26 cellular contexts compared by ENCODE assay signal in genomic region chr5:159619826-159620225, GRCh38.
DNase-seq lines count a peak whose midpoint lies in the region; ATAC-seq lines count a peak whose summit lies in the region.
"Had no signal": no experiment of that assay in that cellular context is flagged by ENCODE, and none has a peak within 500 bp of the region (broad histone marks: within the 10 kb centered on the region; RNA-seq: fewer than 3 reads in every experiment).

No MANE protein-coding gene starts in this region.

- H2BK5ac ChIP-seq in neuronal stem cell (ENCODE audit: low read length): no peak overlapping the region

- no peaks in the 10 kb centered on the region for H3K27me3 ChIP-seq in neuronal stem cell (ENCODE audit: control insufficient read depth in 3 of 3, insufficient read depth in 3 of 3, low read depth in 1 of 3, low read length in 3 of 3)
- H3K27me3 ChIP-seq: heart left ventricle, neutrophil, sigmoid colon had no signal

- no peak overlapping the region for H2BK15ac ChIP-seq in neuronal stem cell (ENCODE audit: low read length)

- H2BK12ac ChIP-seq in neuronal stem cell (ENCODE audit: low read length): no peak overlapping the region

- DNase-seq in ELF-1 (ENCODE audit: low read depth, low spot score) (peak; percentile 30), NCI-H82 treated with DMSO at 0.1 percent for 48 hours (lab: John Stamatoyannopoulos, UW; ENCODE audit: unreplicated experiment) (peak; percentile 87), fibroblast of peridontal ligament (ENCODE audit: extremely low read depth) (peak; percentile 19), neuronal stem cell (ENCODE audit: low spot score) (no peak), HT-29 (ENCODE audit: low spot score) (no peak), epidermal melanocyte (ENCODE audit: insufficient read length, low spot score) (no peak), NCI-H2081 (lab: John Stamatoyannopoulos, UW) (no peak)
- DNase-seq: activated CD4-positive, alpha-beta T cell treated with anti-CD3 and anti-CD28 coated beads, Interleukin-2, amount 10 ng/mL, durations not matched to agents 24 days and 14 days; activated naive CD8-positive, alpha-beta T cell treated with anti-CD3 and anti-CD28 coated beads, Interleukin-2, amount 50 U/mL, for 24 hours; activated T-cell treated with anti-CD3 and anti-CD28 coated beads, Interleukin-2, amount 50 U/mL, for 24 hours; EL; GOT3; heart left ventricle; IMR-90; NCI-H1048; NCI-H187 treated with DMSO at 0.1 percent for 48 hours; NCI-H345; NK-92 treated with Interleukin-12 subunit alpha and Interleukin-12 subunit beta, amount 100 ng/mL, for 24 hours; PC-9; psoas muscle; sigmoid colon; stimulated activated naive CD4-positive, alpha-beta T cell had no signal

- H4K91ac ChIP-seq in neuronal stem cell (ENCODE audit: low read depth, low read length, poor library complexity): no peak overlapping the region

- no peak overlapping the region for H3K9ac ChIP-seq in neuronal stem cell (ENCODE audit: low read depth, low read length, poor library complexity)

- H3K27ac ChIP-seq in neuronal stem cell (replicated peaks; ENCODE audit: low read length): no peak overlapping the region
- H3K27ac ChIP-seq: neutrophil, PC-9, psoas muscle, sigmoid colon, VCaP had no signal

- H3K23ac ChIP-seq in neuronal stem cell (ENCODE audit: low read depth, low read length, poor library complexity): no peak overlapping the region

- H3K36me3 ChIP-seq in neuronal stem cell (replicated peaks in 1 of 2; ENCODE audit: control insufficient read depth in 2 of 2, insufficient read depth in 2 of 2, low read length in 2 of 2): no peaks in the 10 kb centered on the region
- H3K36me3 ChIP-seq: heart left ventricle, neutrophil, sigmoid colon had no signal

- H3K9me3 ChIP-seq in neuronal stem cell (replicated peaks in 1 of 2; ENCODE audit: control insufficient read depth in 2 of 2, insufficient read depth in 1 of 2, low read depth in 1 of 2, low read length in 2 of 2): no peaks in the 10 kb centered on the region
- H3K9me3 ChIP-seq: neutrophil, psoas muscle, sigmoid colon had no signal

- H3K4ac ChIP-seq in neuronal stem cell (ENCODE audit: low read length): no peak overlapping the region

- no peaks in the 10 kb centered on the region for H3K4me1 ChIP-seq in neuronal stem cell (ENCODE audit: control insufficient read depth in 2 of 2, insufficient read depth in 1 of 2, low read depth in 1 of 2, low read length in 2 of 2)
- H3K4me1 ChIP-seq: psoas muscle, sigmoid colon had no signal

- no peaks in the 10 kb centered on the region for H3K79me1 ChIP-seq in neuronal stem cell (ENCODE audit: low read depth, low read length)

- peak overlapping the region; percentile 52 for H3K18ac ChIP-seq in neuronal stem cell (ENCODE audit: low read length)

- no peak overlapping the region for H3K14ac ChIP-seq in neuronal stem cell (ENCODE audit: low read length)

- no peak overlapping the region for H4K8ac ChIP-seq in neuronal stem cell (ENCODE audit: low read depth, low read length)

- no peak overlapping the region for H2AK5ac ChIP-seq in neuronal stem cell (ENCODE audit: low read depth, low read length)

- H2AFZ ChIP-seq in neuronal stem cell (ENCODE audit: low read length): no peak overlapping the region
- H2AFZ ChIP-seq: PC-9 had no signal

- H2BK120ac ChIP-seq in neuronal stem cell (ENCODE audit: low read depth, low read length): no peak overlapping the region

- no peak overlapping the region for H3K4me2 ChIP-seq in neuronal stem cell (ENCODE audit: insufficient read depth, low read length, poor library complexity, severe bottlenecking)
- H3K4me2 ChIP-seq: PC-9 had no signal

- no peak for ATAC-seq in HG02970 (IDR thresholded peaks at IDR 0.05; ENCODE audit: low FRiP score, unreplicated experiment)
- ATAC-seq: activated naive CD8-positive, alpha-beta T cell treated with anti-CD3 and anti-CD28 coated beads, Interleukin-2, amount 50 U/mL, for 24 hours; heart left ventricle; psoas muscle; Right ventricle myocardium inferior had no signal

- no CpG with 5 or more reads among the region's 4 CpGs for WGBS in neuronal stem cell (ENCODE audit: extremely low coverage in 2 of 2, insufficient read length in 2 of 2, insufficient replicate concordance in 1 of 2), 2 donors

- H3K4me3 ChIP-seq in neuronal stem cell (ENCODE audit: low read length in 2 of 2): no peak overlapping the region
- H3K4me3 ChIP-seq: heart left ventricle, PC-9, psoas muscle, sigmoid colon had no signal

Comparison
In these comparisons a context has a peak if more than half of its experiments do, and no peak if none do; other contexts are left out.
1. DNase-seq: peak in ELF-1 (single experiment), NCI-H82 treated with DMSO at 0.1 percent for 48 hours (single experiment) and fibroblast of peridontal ligament (single experiment); none in neuronal stem cell (single experiment), HT-29 (single experiment), epidermal melanocyte (single experiment) and NCI-H2081 (0 of 2).